Comparison of ENCODE assay signal across 1 cellular context in the genomic region with DNA sequence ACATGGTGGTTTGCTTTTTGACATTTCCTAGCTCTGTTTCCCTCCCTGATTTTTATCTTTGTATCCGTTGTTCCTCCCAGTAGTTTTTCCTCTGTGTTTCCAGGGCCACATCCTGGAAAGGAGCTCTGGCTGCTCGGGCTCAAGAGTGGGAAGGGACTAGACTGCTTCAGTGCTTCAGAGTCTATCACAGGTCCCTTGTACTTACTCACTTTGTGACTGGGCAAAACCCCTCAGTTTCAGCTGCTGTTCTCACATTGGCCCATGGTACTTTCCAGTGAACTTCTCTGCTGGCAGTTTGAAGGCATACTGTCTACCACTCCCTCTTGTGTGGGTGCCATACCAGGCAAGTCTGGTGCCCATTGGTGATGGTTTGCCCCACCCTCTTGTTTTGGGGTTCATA.
TF ChIP-seq lines count a peak whose summit lies in the region.

No MANE protein-coding gene starts in this region.

TF ChIP-seq in GM12878, 131 proteins besides CTCF, POLR2A, EP300 and RAD21 (continued from another document):
- TF ChIP-seq IKZF1 (conservative IDR thresholded peaks at IDR 0.05): peak; percentile 76; the same call in 1 of the 2 replicates
- TF ChIP-seq, protein P1, sequence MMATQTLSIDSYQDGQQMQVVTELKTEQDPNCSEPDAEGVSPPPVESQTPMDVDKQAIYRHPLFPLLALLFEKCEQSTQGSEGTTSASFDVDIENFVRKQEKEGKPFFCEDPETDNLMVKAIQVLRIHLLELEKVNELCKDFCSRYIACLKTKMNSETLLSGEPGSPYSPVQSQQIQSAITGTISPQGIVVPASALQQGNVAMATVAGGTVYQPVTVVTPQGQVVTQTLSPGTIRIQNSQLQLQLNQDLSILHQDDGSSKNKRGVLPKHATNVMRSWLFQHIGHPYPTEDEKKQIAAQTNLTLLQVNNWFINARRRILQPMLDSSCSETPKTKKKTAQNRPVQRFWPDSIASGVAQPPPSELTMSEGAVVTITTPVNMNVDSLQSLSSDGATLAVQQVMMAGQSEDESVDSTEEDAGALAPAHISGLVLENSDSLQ (IDR thresholded peaks at IDR 0.05): peak; percentile 21
- TF ChIP-seq TARDBP (IDR thresholded peaks at IDR 0.05; ENCODE audit: borderline replicate concordance): no peak
- no peak for TF ChIP-seq CBX3 (IDR thresholded peaks at IDR 0.05; ENCODE audit: borderline replicate concordance, low read depth)
- no peak for TF ChIP-seq ZNF24 (IDR thresholded peaks at IDR 0.05)
- TF ChIP-seq MTA3 (IDR thresholded peaks at IDR 0.05; ENCODE audit: borderline replicate concordance, low read length): peak; percentile 30; the same call in 1 of the 2 replicates
- no peak for TF ChIP-seq SREBF2 (IDR thresholded peaks at IDR 0.05; ENCODE audit: low read length)
- TF ChIP-seq, protein P2, sequence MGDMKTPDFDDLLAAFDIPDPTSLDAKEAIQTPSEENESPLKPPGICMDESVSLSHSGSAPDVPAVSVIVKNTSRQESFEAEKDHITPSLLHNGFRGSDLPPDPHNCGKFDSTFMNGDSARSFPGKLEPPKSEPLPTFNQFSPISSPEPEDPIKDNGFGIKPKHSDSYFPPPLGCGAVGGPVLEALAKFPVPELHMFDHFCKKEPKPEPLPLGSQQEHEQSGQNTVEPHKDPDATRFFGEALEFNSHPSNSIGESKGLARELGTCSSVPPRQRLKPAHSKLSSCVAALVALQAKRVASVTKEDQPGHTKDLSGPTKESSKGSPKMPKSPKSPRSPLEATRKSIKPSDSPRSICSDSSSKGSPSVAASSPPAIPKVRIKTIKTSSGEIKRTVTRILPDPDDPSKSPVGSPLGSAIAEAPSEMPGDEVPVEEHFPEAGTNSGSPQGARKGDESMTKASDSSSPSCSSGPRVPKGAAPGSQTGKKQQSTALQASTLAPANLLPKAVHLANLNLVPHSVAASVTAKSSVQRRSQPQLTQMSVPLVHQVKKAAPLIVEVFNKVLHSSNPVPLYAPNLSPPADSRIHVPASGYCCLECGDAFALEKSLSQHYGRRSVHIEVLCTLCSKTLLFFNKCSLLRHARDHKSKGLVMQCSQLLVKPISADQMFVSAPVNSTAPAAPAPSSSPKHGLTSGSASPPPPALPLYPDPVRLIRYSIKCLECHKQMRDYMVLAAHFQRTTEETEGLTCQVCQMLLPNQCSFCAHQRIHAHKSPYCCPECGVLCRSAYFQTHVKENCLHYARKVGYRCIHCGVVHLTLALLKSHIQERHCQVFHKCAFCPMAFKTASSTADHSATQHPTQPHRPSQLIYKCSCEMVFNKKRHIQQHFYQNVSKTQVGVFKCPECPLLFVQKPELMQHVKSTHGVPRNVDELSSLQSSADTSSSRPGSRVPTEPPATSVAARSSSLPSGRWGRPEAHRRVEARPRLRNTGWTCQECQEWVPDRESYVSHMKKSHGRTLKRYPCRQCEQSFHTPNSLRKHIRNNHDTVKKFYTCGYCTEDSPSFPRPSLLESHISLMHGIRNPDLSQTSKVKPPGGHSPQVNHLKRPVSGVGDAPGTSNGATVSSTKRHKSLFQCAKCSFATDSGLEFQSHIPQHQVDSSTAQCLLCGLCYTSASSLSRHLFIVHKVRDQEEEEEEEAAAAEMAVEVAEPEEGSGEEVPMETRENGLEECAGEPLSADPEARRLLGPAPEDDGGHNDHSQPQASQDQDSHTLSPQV (IDR thresholded peaks at IDR 0.05): no peak
- TF ChIP-seq CBX5 (IDR thresholded peaks at IDR 0.05; ENCODE audit: low read depth): no peak
- no peak for TF ChIP-seq GABPA (IDR thresholded peaks at IDR 0.05; ENCODE audit: low read depth)
- TF ChIP-seq, protein P3, sequence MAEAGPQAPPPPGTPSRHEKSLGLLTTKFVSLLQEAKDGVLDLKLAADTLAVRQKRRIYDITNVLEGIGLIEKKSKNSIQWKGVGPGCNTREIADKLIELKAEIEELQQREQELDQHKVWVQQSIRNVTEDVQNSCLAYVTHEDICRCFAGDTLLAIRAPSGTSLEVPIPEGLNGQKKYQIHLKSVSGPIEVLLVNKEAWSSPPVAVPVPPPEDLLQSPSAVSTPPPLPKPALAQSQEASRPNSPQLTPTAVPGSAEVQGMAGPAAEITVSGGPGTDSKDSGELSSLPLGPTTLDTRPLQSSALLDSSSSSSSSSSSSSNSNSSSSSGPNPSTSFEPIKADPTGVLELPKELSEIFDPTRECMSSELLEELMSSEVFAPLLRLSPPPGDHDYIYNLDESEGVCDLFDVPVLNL (IDR thresholded peaks at IDR 0.05; ENCODE audit: low read depth, low read length): no peak
- TF ChIP-seq RBBP5 (conservative IDR thresholded peaks at IDR 0.05): no peak
- TF ChIP-seq BCL11A (IDR thresholded peaks at IDR 0.05; ENCODE audit: low read depth, low read length): 0 out of 2 replicates have a peak, but pooled peaks have one; percentile 36
- TF ChIP-seq KLF5 (IDR thresholded peaks at IDR 0.05; ENCODE audit: partially characterized antibody): no peak
TF ChIP-seq in GM12878: peak in this region for 23.
